In the genomic region with DNA sequence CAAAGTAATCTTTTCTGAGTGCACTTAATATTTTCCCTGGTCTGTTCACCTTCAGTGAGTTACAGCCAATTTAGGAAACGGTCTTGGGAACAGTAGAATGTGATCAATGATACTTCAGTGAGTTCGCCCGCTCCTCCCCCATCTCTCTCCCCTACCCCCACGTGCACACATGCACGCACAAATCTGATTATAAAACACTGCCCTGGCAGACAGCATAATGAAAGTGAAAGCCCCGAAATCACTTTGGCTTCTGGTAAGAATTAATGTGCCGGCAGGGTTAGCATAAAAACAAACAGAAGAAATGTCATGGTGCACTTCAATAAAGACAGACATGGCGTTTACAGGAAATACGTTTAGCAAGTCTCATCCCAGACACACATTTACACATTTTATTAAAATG, we compare ENCODE assay signal across 12 cellular contexts.
DNase-seq lines count a peak whose midpoint lies in the region; ATAC-seq and TF ChIP-seq lines count a peak whose summit lies in the region.
"Had no signal": no experiment of that assay in that cellular context is flagged by ENCODE, and none has a peak within 500 bp of the region (broad histone marks: within the 10 kb centered on the region; RNA-seq: fewer than 3 reads in every experiment).

No MANE protein-coding gene starts in this region.

- POLR2A ChIA-PET in IMR-90 (lab: Charles Lee; ENCODE audit: unreplicated experiment): no interaction called here

- CTCF ChIA-PET in IMR-90 (lab: Yijun Ruan, JAX) (no interaction called here), mammary epithelial cell (lab: Charles Lee; ENCODE audit: low non-redundant PET) (no interaction called here)

- H3K18ac ChIP-seq in IMR-90 (ENCODE audit: low read depth, low read length): no peak overlapping the region

- no peak overlapping the region for H4K8ac ChIP-seq in IMR-90 (ENCODE audit: low read depth in 2 of 2, low read length in 2 of 2)

- H3K4me3 ChIP-seq in IMR-90 (ENCODE audit: insufficient read depth, low read depth, low read length) (peak overlapping the region; percentile 46), fibroblast of mammary gland (ENCODE audit: control insufficient read depth, low read depth, low read length) (no peak overlapping the region), mammary epithelial cell (replicated peaks in 1 of 3; ENCODE audit: insufficient read depth in 1 of 3, low read depth in 2 of 3, low read length in 3 of 3) (no peak overlapping the region)

- no peak overlapping the region for H2BK5ac ChIP-seq in IMR-90 (ENCODE audit: low read depth, low read length, poor library complexity, severe bottlenecking)

- H2AK9ac ChIP-seq in IMR-90 (replicated peaks; ENCODE audit: low read depth, low read length, poor library complexity): no peak overlapping the region

- H4K91ac ChIP-seq in IMR-90 (ENCODE audit: insufficient read depth, low read depth, low read length): no peak overlapping the region

- H4K5ac ChIP-seq in IMR-90 (ENCODE audit: low read depth, low read length): no peak overlapping the region

- no CpG with 5 or more reads among the region's 9 CpGs for WGBS in IMR-90 (ENCODE audit: extremely low coverage in 2 of 2, insufficient read length in 1 of 2), 2 experiments
- 100% methylated on average over 9 of the region's 9 CpGs for WGBS in mammary epithelial cell (ENCODE audit: low coverage, missing lambda C conversion rate)

- no peak for TF ChIP-seq RAD21 in IMR-90 (IDR thresholded peaks at IDR 0.05; ENCODE audit: low read length)

- H3K56ac ChIP-seq in IMR-90 (ENCODE audit: extremely low read depth, insufficient read depth, low read length): no peak overlapping the region

- H3K14ac ChIP-seq in IMR-90 (replicated peaks; ENCODE audit: low read depth, low read length): no peak overlapping the region

- in situ Hi-C loops in IMR-90 (cut with MboI; ENCODE audit: low sequenced_read_pairs): no loop called here
- in situ Hi-C loops in mammary epithelial cell (cut with MboI; ENCODE audit: low sequenced_read_pairs in 2 of 2): no loop called here

- H3K9ac ChIP-seq in IMR-90 (ENCODE audit: low read depth, low read length) (no peak overlapping the region), mammary epithelial cell (ENCODE audit: insufficient read depth, low read length) (no peak overlapping the region)

- BruUV-seq in IMR-90 (replicated peaks; lab: Mats Ljungman, UMichigan): no TSS peak
- no TSS peak for BruUV-seq in mammary epithelial cell (replicated peaks; lab: Mats Ljungman, UMichigan)

- ATAC-seq in IMR-90 (ENCODE audit: low read depth): no peak
- peak; percentile 59 for ATAC-seq in sciatic nerve
- ATAC-seq in HG02981 (IDR thresholded peaks at IDR 0.05; ENCODE audit: unreplicated experiment): no peak
- ATAC-seq: naive thymus-derived CD4-positive, alpha-beta T cell had no signal

- no peak overlapping the region for H2BK120ac ChIP-seq in IMR-90 (ENCODE audit: low read depth, low read length)

- no peaks in the 10 kb centered on the region for H3K9me3 ChIP-seq in IMR-90 (ENCODE audit: control insufficient read depth, insufficient read depth, low read length)
- H3K9me3 ChIP-seq in mammary epithelial cell (replicated peaks; ENCODE audit: insufficient read depth, low read length): no peaks in the 10 kb centered on the region

- H3K36me3 ChIP-seq in IMR-90 (ENCODE audit: control insufficient read depth, insufficient read depth, low read length) (no peaks in the 10 kb centered on the region), mammary epithelial cell (ENCODE audit: insufficient read depth, low read length) (no peaks in the 10 kb centered on the region)

- no peaks in the 10 kb centered on the region for H3K9me1 ChIP-seq in IMR-90 (ENCODE audit: insufficient read depth, low read length)

- H3K27me3 ChIP-seq in IMR-90 (ENCODE audit: control insufficient read depth, insufficient read depth, low read length) (no peaks in the 10 kb centered on the region), mammary epithelial cell (ENCODE audit: insufficient read depth, low read length) (no peaks in the 10 kb centered on the region)

- H3K23ac ChIP-seq in IMR-90 (ENCODE audit: low read depth, low read length): no peak overlapping the region

- no peak overlapping the region for H2BK20ac ChIP-seq in IMR-90 (ENCODE audit: low read depth, low read length)

- H3K4me2 ChIP-seq in IMR-90 (ENCODE audit: low read depth, low read length) (peak overlapping the region; percentile 90), mammary epithelial cell (ENCODE audit: insufficient read depth, low read depth, low read length) (no peak overlapping the region)

- dilution Hi-C loops in IMR-90 (cut with HindIII; ENCODE audit: low sequenced_read_pairs, unreplicated experiment): no loop called here
- dilution Hi-C loops in mammary epithelial cell (cut with HindIII; ENCODE audit: low sequenced_read_pairs): no loop called here

- H3K79me2 ChIP-seq in mammary epithelial cell (ENCODE audit: insufficient read depth, low read length): no peaks in the 10 kb centered on the region

- no peak for TF ChIP-seq CTCF in IMR-90 (conservative IDR thresholded peaks at IDR 0.05; ENCODE audit: low read depth, low read length)
- TF ChIP-seq CTCF in fibroblast of mammary gland (conservative IDR thresholded peaks at IDR 0.05; ENCODE audit: control insufficient read depth, insufficient read depth, low read depth, low read length): no peak
- TF ChIP-seq CTCF in mammary epithelial cell (conservative IDR thresholded peaks at IDR 0.05 in 1 of 2, IDR thresholded peaks at IDR 0.05 in 1 of 2; ENCODE audit: extremely low read depth in 1 of 2, insufficient read depth in 1 of 2, low read depth in 1 of 2, low read length in 2 of 2): no peak

- no peak overlapping the region for H2BK15ac ChIP-seq in IMR-90 (ENCODE audit: low read depth, low read length)

- no peak overlapping the region for H2AK5ac ChIP-seq in IMR-90 (ENCODE audit: low read depth, low read length)

- H3K4me1 ChIP-seq in IMR-90 (ENCODE audit: control insufficient read depth, insufficient read depth, low read length): no peaks in the 10 kb centered on the region
- H3K4me1 ChIP-seq in mammary epithelial cell (ENCODE audit: insufficient read depth, low read length): no peaks in the 10 kb centered on the region

- intact Hi-C loops in IMR-90 (cut with micrococcal nuclease) (no loop called here), sciatic nerve (cut with DNase I) (loop anchor here (10.0 kb wide), 1 partner anchor 68 kb away; no protein-coding TSS in a partner anchor), mammary epithelial cell (cut with micrococcal nuclease) (no loop called here)

- no peaks in the 10 kb centered on the region for H3K79me1 ChIP-seq in IMR-90 (ENCODE audit: low read depth in 1 of 2, low read length in 2 of 2)

- H3K4ac ChIP-seq in IMR-90 (ENCODE audit: low read depth, low read length): no peak overlapping the region

- no peak for TF ChIP-seq POLR2A in IMR-90 (IDR thresholded peaks at IDR 0.05; ENCODE audit: low read depth, low read length)

- peak; percentile 42 for DNase-seq in EL
- no peak for DNase-seq in IMR-90
- DNase-seq in fibroblast of mammary gland (ENCODE audit: low read depth): peak; percentile 4
- DNase-seq in sciatic nerve (ENCODE audit: low spot score): no peak
- no peak for DNase-seq in mammary epithelial cell
- no peak for DNase-seq in activated T-cell treated with anti-CD3 and anti-CD28 coated beads, Interleukin-2, amount 50 U/mL, for 48 hours
- DNase-seq in RKO (ENCODE audit: low spot score): no peak
- DNase-seq: GF-D8, head of caudate nucleus had no signal

- H4K20me1 ChIP-seq in IMR-90 (ENCODE audit: insufficient read depth, low read length) (no peaks in the 10 kb centered on the region), mammary epithelial cell (ENCODE audit: insufficient read depth, low read length) (no peaks in the 10 kb centered on the region)

- H3K27ac ChIP-seq in IMR-90 (ENCODE audit: insufficient read depth, low read length) (no peak overlapping the region), mammary epithelial cell (ENCODE audit: insufficient read depth, low read depth, low read length) (no peak overlapping the region)
- H3K27ac ChIP-seq: VCaP had no signal

- H2AFZ ChIP-seq in IMR-90 (replicated peaks; ENCODE audit: low read length, poor library complexity) (peak overlapping the region; percentile 73), mammary epithelial cell (ENCODE audit: low read depth, low read length) (no peak overlapping the region)

TF ChIP-seq in IMR-90, 13 proteins besides CTCF, POLR2A, EP300 and RAD21:
- TF ChIP-seq MAFK (IDR thresholded peaks at IDR 0.05; ENCODE audit: low read depth, low read length) (no peak), CHD1 (IDR thresholded peaks at IDR 0.05; ENCODE audit: low read depth, low read length) (no peak), BHLHE40 (IDR thresholded peaks at IDR 0.05; ENCODE audit: low read depth, low read length) (no peak), NFE2L2 (IDR thresholded peaks at IDR 0.05; ENCODE audit: low read depth, low read length) (no peak), RFX5 (IDR thresholded peaks at IDR 0.05; ENCODE audit: low read depth, low read length) (no peak), MAZ (IDR thresholded peaks at IDR 0.05; ENCODE audit: borderline replicate concordance, low read depth, low read length) (no peak), SMC3 (IDR thresholded peaks at IDR 0.05; ENCODE audit: low read depth, low read length) (no peak), FOS (IDR thresholded peaks at IDR 0.05; ENCODE audit: low read depth, low read length) (no peak), RCOR1 (IDR thresholded peaks at IDR 0.05; ENCODE audit: insufficient replicate concordance, low read length) (no peak), MXI1 (IDR thresholded peaks at IDR 0.05; ENCODE audit: borderline replicate concordance, low read depth, low read length) (no peak), CEBPB (IDR thresholded peaks at IDR 0.05; ENCODE audit: low read depth, low read length) (no peak)
- TF ChIP-seq, protein P1, sequence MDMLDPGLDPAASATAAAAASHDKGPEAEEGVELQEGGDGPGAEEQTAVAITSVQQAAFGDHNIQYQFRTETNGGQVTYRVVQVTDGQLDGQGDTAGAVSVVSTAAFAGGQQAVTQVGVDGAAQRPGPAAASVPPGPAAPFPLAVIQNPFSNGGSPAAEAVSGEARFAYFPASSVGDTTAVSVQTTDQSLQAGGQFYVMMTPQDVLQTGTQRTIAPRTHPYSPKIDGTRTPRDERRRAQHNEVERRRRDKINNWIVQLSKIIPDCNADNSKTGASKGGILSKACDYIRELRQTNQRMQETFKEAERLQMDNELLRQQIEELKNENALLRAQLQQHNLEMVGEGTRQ (IDR thresholded peaks at IDR 0.05; ENCODE audit: low read depth, low read length): no peak
- TF ChIP-seq, protein P2, sequence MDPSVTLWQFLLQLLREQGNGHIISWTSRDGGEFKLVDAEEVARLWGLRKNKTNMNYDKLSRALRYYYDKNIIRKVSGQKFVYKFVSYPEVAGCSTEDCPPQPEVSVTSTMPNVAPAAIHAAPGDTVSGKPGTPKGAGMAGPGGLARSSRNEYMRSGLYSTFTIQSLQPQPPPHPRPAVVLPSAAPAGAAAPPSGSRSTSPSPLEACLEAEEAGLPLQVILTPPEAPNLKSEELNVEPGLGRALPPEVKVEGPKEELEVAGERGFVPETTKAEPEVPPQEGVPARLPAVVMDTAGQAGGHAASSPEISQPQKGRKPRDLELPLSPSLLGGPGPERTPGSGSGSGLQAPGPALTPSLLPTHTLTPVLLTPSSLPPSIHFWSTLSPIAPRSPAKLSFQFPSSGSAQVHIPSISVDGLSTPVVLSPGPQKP (IDR thresholded peaks at IDR 0.05; ENCODE audit: borderline replicate concordance, low read depth, low read length): no peak

Comparison
In these comparisons a context has a peak if more than half of its experiments do, and no peak if none do; other contexts are left out.
1. DNase-seq: peak in EL (single experiment) and fibroblast of mammary gland (single experiment); none in IMR-90 (single experiment), sciatic nerve (single experiment), mammary epithelial cell (single experiment), activated T-cell treated with anti-CD3 and anti-CD28 coated beads, Interleukin-2, amount 50 U/mL, for 48 hours (0 of 2) and RKO (single experiment).